ENCODE assay signal across 23 cellular contexts in genomic region chr6:61755739-61756138, GRCh38.
"Had no signal": no experiment of that assay in that cellular context is flagged by ENCODE, and none has a peak within 500 bp of the region (broad histone marks: within the 10 kb centered on the region; RNA-seq: fewer than 3 reads in every experiment).

No MANE protein-coding gene starts in this region.

- H3K27me3 ChIP-seq: dorsolateral prefrontal cortex, gastrocnemius medialis, right lobe of liver, spleen had no signal

- ATAC-seq: esophagus mucosa; gastrocnemius medialis; left cardiac atrium; lower lobe of right lung; natural killer cell treated with Interleukin-12 subunit alpha and Interleukin-12 subunit beta and Interleukin-15 and Interleukin-18, amount 100 ng/mL, for 72 hours; right lobe of liver; stimulated activated naive B cell treated with anti-CD40 and anti-IgM and Interleukin-4, amounts not matched to agents 10 μg/mL and 1 μg/mL and 100 μg/mL, for 72 hours had no signal

- H3K9me3 Mint-ChIP-seq: memory B cell; mesothelial cell of epicardium; stimulated activated naive B cell treated with anti-CD40 and anti-IgM and Interleukin-4, amounts not matched to agents 10 μg/mL and 1 μg/mL and 100 μg/mL, for 72 hours had no signal

- H3K4me3 Mint-ChIP-seq: memory B cell; mesothelial cell of epicardium; natural killer cell treated with Interleukin-12 subunit alpha and Interleukin-12 subunit beta and Interleukin-15 and Interleukin-18, amount 100 ng/mL, for 72 hours; stimulated activated naive B cell treated with anti-CD40 and anti-IgM and Interleukin-4, amounts not matched to agents 10 μg/mL and 1 μg/mL and 100 μg/mL, for 72 hours had no signal

- H3K36me3 ChIP-seq: gastrocnemius medialis, left ventricle myocardium inferior, lower lobe of right lung, prostate gland, right lobe of liver, spleen had no signal

- H3K9ac ChIP-seq: parathyroid adenoma had no signal

- H3K27ac ChIP-seq: dorsolateral prefrontal cortex, gastrocnemius medialis, left ventricle myocardium inferior, lower lobe of right lung, parathyroid adenoma, prostate gland, right lobe of liver, spleen had no signal

- DNase-seq: cortex of kidney; dorsolateral prefrontal cortex; effector CD8-positive, alpha-beta T cell; gastrocnemius medialis; glutamatergic neuron; kidney; left cardiac atrium; left ventricle myocardium inferior; lower lobe of right lung; retina; right lobe of liver; spleen; stimulated activated CD4-positive, alpha-beta T cell treated with anti-CD3 and anti-CD28 coated beads, Interleukin-15, amount 100 ng/mL, for 24 hours; stimulated activated CD4-positive, alpha-beta T cell treated with anti-CD3 and anti-CD28 coated beads, Interleukin-1b, Interleukin-23, amount 100 ng/mL, for 48 hours; stimulated activated CD4-positive, alpha-beta T cell treated with anti-CD3 and anti-CD28 coated beads, Interleukin-4, amount 100 ng/mL, for 24 hours; stimulated activated naive B cell treated with anti-CD40 and anti-IgM and Interleukin-4, amounts not matched to agents 10 μg/mL and 1 μg/mL and 100 μg/mL, for 72 hours; trophoblast cell had no signal

- H3K4me1 Mint-ChIP-seq: memory B cell; mesothelial cell of epicardium; stimulated activated naive B cell treated with anti-CD40 and anti-IgM and Interleukin-4, amounts not matched to agents 10 μg/mL and 1 μg/mL and 100 μg/mL, for 72 hours had no signal

- H3K4me3 ChIP-seq: dorsolateral prefrontal cortex, gastrocnemius medialis, left ventricle myocardium inferior, lower lobe of right lung, prostate gland, right lobe of liver, spleen had no signal

- H3K4me1 ChIP-seq: gastrocnemius medialis, left ventricle myocardium inferior, lower lobe of right lung, parathyroid adenoma, prostate gland, right lobe of liver, spleen had no signal

- H3K27me3 Mint-ChIP-seq: memory B cell; natural killer cell treated with Interleukin-12 subunit alpha and Interleukin-12 subunit beta and Interleukin-15 and Interleukin-18, amount 100 ng/mL, for 72 hours; stimulated activated naive B cell treated with anti-CD40 and anti-IgM and Interleukin-4, amounts not matched to agents 10 μg/mL and 1 μg/mL and 100 μg/mL, for 72 hours had no signal

- H2AFZ ChIP-seq: parathyroid adenoma had no signal

- H3K36me3 Mint-ChIP-seq: mesothelial cell of epicardium; stimulated activated naive B cell treated with anti-CD40 and anti-IgM and Interleukin-4, amounts not matched to agents 10 μg/mL and 1 μg/mL and 100 μg/mL, for 72 hours had no signal

- H3K27ac Mint-ChIP-seq: memory B cell; mesothelial cell of epicardium; natural killer cell treated with Interleukin-12 subunit alpha and Interleukin-12 subunit beta and Interleukin-15 and Interleukin-18, amount 100 ng/mL, for 72 hours; stimulated activated naive B cell treated with anti-CD40 and anti-IgM and Interleukin-4, amounts not matched to agents 10 μg/mL and 1 μg/mL and 100 μg/mL, for 72 hours had no signal

- H3K9me3 ChIP-seq: gastrocnemius medialis, lower lobe of right lung, prostate gland, right lobe of liver had no signal

- H3K79me2 ChIP-seq: parathyroid adenoma had no signal
